1 cellular context compared by ENCODE assay signal in the genomic region with DNA sequence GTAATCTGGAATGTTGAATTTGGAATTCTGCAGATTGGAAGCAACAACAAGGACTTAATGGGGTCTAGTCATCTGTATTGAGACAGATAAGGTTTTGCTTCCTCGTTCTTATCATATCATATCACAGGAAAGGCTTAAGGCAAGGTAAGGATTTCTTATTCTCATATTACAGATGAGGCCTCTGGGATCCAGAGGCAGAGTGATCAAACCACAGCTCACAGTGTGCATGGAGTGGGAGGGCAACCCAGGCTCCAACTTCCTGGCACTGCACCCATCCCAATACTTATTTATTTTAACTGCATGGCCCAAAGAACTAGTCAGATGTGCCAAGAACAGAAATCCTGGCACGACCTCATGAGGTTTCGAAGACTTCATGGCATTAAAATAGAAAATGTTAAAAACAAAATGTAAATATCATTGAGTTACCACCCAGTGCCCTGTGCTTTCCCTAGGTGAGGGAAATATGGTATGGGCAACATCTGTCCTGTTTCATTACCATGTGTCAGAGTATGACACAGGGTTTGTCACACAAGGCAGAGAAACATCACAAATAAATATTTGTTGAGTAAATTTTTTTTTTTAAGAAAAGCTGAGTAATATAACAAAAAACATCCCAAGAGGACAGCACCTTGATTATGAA.
TF ChIP-seq lines count a peak whose summit lies in the region.

No MANE protein-coding gene starts in this region.

TF ChIP-seq in GM23338, 12 proteins besides CTCF, POLR2A, EP300 and RAD21 (continued from another document):
- TF ChIP-seq, protein P1, sequence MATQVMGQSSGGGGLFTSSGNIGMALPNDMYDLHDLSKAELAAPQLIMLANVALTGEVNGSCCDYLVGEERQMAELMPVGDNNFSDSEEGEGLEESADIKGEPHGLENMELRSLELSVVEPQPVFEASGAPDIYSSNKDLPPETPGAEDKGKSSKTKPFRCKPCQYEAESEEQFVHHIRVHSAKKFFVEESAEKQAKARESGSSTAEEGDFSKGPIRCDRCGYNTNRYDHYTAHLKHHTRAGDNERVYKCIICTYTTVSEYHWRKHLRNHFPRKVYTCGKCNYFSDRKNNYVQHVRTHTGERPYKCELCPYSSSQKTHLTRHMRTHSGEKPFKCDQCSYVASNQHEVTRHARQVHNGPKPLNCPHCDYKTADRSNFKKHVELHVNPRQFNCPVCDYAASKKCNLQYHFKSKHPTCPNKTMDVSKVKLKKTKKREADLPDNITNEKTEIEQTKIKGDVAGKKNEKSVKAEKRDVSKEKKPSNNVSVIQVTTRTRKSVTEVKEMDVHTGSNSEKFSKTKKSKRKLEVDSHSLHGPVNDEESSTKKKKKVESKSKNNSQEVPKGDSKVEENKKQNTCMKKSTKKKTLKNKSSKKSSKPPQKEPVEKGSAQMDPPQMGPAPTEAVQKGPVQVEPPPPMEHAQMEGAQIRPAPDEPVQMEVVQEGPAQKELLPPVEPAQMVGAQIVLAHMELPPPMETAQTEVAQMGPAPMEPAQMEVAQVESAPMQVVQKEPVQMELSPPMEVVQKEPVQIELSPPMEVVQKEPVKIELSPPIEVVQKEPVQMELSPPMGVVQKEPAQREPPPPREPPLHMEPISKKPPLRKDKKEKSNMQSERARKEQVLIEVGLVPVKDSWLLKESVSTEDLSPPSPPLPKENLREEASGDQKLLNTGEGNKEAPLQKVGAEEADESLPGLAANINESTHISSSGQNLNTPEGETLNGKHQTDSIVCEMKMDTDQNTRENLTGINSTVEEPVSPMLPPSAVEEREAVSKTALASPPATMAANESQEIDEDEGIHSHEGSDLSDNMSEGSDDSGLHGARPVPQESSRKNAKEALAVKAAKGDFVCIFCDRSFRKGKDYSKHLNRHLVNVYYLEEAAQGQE (IDR thresholded peaks at IDR 0.05; ENCODE audit: unreplicated experiment), result no peak
- TF ChIP-seq ZNF114 (CRISPR knock-in tag; IDR thresholded peaks at IDR 0.05) (no peak), CREB1 (CRISPR knock-in tag; IDR thresholded peaks at IDR 0.05; ENCODE audit: low read depth) (no peak), POLR2AphosphoS5 (IDR thresholded peaks at IDR 0.05; ENCODE audit: low read depth) (no peak), EZH2 (IDR thresholded peaks at IDR 0.05; ENCODE audit: low read depth, unreplicated experiment) (no peak), NANOG (IDR thresholded peaks at IDR 0.05; ENCODE audit: borderline replicate concordance) (no peak), EZH2phosphoT487 (IDR thresholded peaks at IDR 0.05; ENCODE audit: unreplicated experiment) (no peak), ZNF462 (CRISPR knock-in tag; IDR thresholded peaks at IDR 0.05) (no peak)
- TF ChIP-seq, protein P2, sequence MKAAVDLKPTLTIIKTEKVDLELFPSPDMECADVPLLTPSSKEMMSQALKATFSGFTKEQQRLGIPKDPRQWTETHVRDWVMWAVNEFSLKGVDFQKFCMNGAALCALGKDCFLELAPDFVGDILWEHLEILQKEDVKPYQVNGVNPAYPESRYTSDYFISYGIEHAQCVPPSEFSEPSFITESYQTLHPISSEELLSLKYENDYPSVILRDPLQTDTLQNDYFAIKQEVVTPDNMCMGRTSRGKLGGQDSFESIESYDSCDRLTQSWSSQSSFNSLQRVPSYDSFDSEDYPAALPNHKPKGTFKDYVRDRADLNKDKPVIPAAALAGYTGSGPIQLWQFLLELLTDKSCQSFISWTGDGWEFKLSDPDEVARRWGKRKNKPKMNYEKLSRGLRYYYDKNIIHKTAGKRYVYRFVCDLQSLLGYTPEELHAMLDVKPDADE (IDR thresholded peaks at IDR 0.05), result no peak
